Comparison of ENCODE assay signal across 15 cellular contexts in the genomic region with DNA sequence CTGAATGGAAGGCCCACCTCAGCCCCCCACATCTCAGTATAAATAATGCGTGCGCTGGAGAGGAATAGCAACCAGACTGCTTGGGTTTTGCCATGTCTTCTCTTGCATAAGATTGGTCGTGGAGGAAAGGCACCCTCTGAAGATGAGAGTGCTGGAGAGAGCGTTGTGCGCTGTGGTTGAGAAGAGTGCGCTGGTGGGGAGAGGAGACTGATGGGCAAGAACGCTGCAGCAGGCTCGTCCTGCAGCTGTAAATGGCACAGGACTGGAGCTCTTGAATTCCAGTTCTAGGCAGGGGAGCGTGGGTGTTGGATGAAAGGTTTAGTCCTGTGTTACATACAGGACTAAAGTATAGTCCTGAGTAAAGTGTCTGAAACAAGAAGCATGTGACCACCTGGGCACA. TPM values are rescaled to one million over a fixed set of nuclear protein-coding genes. Genes with fewer than 3 reads are reported as not detected.
DNase-seq lines count a peak whose midpoint lies in the region; ATAC-seq and TF ChIP-seq lines count a peak whose summit lies in the region.
"Had no signal": no experiment of that assay in that cellular context is flagged by ENCODE, and none has a peak within 500 bp of the region (broad histone marks: within the 10 kb centered on the region; RNA-seq: fewer than 3 reads in every experiment).

No MANE protein-coding gene starts in this region.

- H3K36me3 ChIP-seq in lower lobe of right lung (peaks cover 75% of the 10 kb centered on the region), sigmoid colon (peaks cover 0 to 27% (median 4%) of the 10 kb centered on the region in 4 donors)

- H3K9me3 ChIP-seq in lower lobe of right lung (no peaks in the 10 kb centered on the region), sigmoid colon (no peaks in the 10 kb centered on the region)

- H3K4me3 Mint-ChIP-seq in IgD-negative memory B cell = peak overlapping the region in 1 of 4 donors; percentile 70
- peak overlapping the region in 1 of 5 experiments; percentile 12 for H3K4me3 Mint-ChIP-seq in brain
- H3K4me3 Mint-ChIP-seq: activated naive CD8-positive, alpha-beta T cell treated with anti-CD3 and anti-CD28 coated beads, Interleukin-2, amount 50 U/mL, for 24 hours had no signal

- no peak for TF ChIP-seq POLR2A in sigmoid colon (IDR thresholded peaks at IDR 0.05)

- H3K9me3 Mint-ChIP-seq in IgD-negative memory B cell = no peaks in the 10 kb centered on the region
- H3K9me3 Mint-ChIP-seq in brain = peaks cover 11 to 20% (median 17%) of the 10 kb centered on the region in 5 experiments
- H3K9me3 Mint-ChIP-seq: activated naive CD8-positive, alpha-beta T cell treated with anti-CD3 and anti-CD28 coated beads, Interleukin-2, amount 50 U/mL, for 24 hours had no signal

- H3K27me3 ChIP-seq in lower lobe of right lung (ENCODE audit: low read depth) = no peaks in the 10 kb centered on the region
- no peaks in the 10 kb centered on the region for H3K27me3 ChIP-seq in sigmoid colon

- H3K4me1 Mint-ChIP-seq in IgD-negative memory B cell = peaks cover 18 to 32% (median 26%) of the 10 kb centered on the region in 3 donors
- H3K4me1 Mint-ChIP-seq in brain = peaks cover 15% of the 10 kb centered on the region
- H3K4me1 Mint-ChIP-seq: activated naive CD8-positive, alpha-beta T cell treated with anti-CD3 and anti-CD28 coated beads, Interleukin-2, amount 50 U/mL, for 24 hours had no signal

- H3K27ac Mint-ChIP-seq in IgD-negative memory B cell (peak overlapping the region in 2 of 3 donors; percentile 2 to 82), brain (peak overlapping the region in 3 of 5 experiments; percentile 2 to 62 (median 26))
- H3K27ac Mint-ChIP-seq: activated naive CD8-positive, alpha-beta T cell treated with anti-CD3 and anti-CD28 coated beads, Interleukin-2, amount 50 U/mL, for 24 hours had no signal

- ATAC-seq in lower lobe of right lung = no peak
- ATAC-seq: activated naive CD8-positive, alpha-beta T cell treated with anti-CD3 and anti-CD28 coated beads, Interleukin-2, amount 50 U/mL, for 24 hours; sciatic nerve had no signal

- no peak for TF ChIP-seq CTCF in brain (conservative IDR thresholded peaks at IDR 0.05)
- TF ChIP-seq CTCF in lower lobe of right lung (IDR thresholded peaks at IDR 0.05) = no peak
- TF ChIP-seq CTCF in sigmoid colon (IDR thresholded peaks at IDR 0.05) = no peak

- H3K27me3 Mint-ChIP-seq in IgD-negative memory B cell (no peaks in the 10 kb centered on the region), brain (peaks cover 2% of the 10 kb centered on the region)
- H3K27me3 Mint-ChIP-seq: activated naive CD8-positive, alpha-beta T cell treated with anti-CD3 and anti-CD28 coated beads, Interleukin-2, amount 50 U/mL, for 24 hours had no signal

- H3K36me3 Mint-ChIP-seq in IgD-negative memory B cell = peaks cover 21% of the 10 kb centered on the region
- H3K36me3 Mint-ChIP-seq in brain = peaks cover 91% of the 10 kb centered on the region

- peaks cover 37% of the 10 kb centered on the region for H3K4me1 ChIP-seq in lower lobe of right lung
- H3K4me1 ChIP-seq in sigmoid colon = peaks cover 0 to 76% (median 56%) of the 10 kb centered on the region in 4 donors

- WGBS in sigmoid colon, 2 donors = 84% methylated on average over 9 of the region's 9 CpGs

- TF ChIP-seq EP300 in sigmoid colon (IDR thresholded peaks at IDR 0.05) = no peak

- no peak for DNase-seq in lower lobe of right lung
- no peak for DNase-seq in sigmoid colon
- DNase-seq in NCI-H1105 treated with DMSO at 0.1 percent for 48 hours (lab: John Stamatoyannopoulos, UW) = no peak
- DNase-seq in kidney tubule cell (ENCODE audit: low spot score) = no peak
- DNase-seq in NCI-H128 (lab: John Stamatoyannopoulos, UW; ENCODE audit: unreplicated experiment) = no peak
- no peak for DNase-seq in GDM1 (lab: John Stamatoyannopoulos, UW)
- DNase-seq: activated naive CD8-positive, alpha-beta T cell treated with anti-CD3 and anti-CD28 coated beads, Interleukin-2, amount 50 U/mL, for 24 hours; cortex of kidney; NCI-H1105; NCI-H69; SHP77; stimulated activated naive CD4-positive, alpha-beta T cell had no signal

- H3K27ac ChIP-seq in lower lobe of right lung = peak overlapping the region; percentile 61
- H3K27ac ChIP-seq in sigmoid colon = peak overlapping the region; percentile 76 to 87 (median 86)

- H3K4me3 ChIP-seq in lower lobe of right lung (no peak overlapping the region), sigmoid colon (no peak overlapping the region)

- intact Hi-C loops in lower lobe of right lung (cut with DNase I) = no loop called here
- intact Hi-C loops in sigmoid colon (cut with DNase I) = loop anchor here (2.0 kb wide), 1 partner anchor 72 kb away; no protein-coding TSS in a partner anchor

RNA-seq across cellular contexts. Expression of gene RPRD1B, which starts 51.5 kb away (rescaled TPM):
- 4.0 TPM for polyA plus RNA-seq in IgD-negative memory B cell
- 24.2 TPM for polyA plus RNA-seq in brain (ENCODE audit: insufficient read depth, low read depth, low replicate concordance)
- total RNA-seq in lower lobe of right lung = 25.6 TPM
- total RNA-seq in sigmoid colon = 10 to 100 TPM; 27.2 to 31.9 (median 29.7) TPM
- 10 to 100 TPM; 10.2 to 17.0 (median 12.3) TPM for polyA plus RNA-seq in sigmoid colon

RNA-seq across cellular contexts. Expression of gene TTI1, which starts 51.8 kb away (rescaled TPM):
- polyA plus RNA-seq in IgD-negative memory B cell (14.4 TPM), brain (ENCODE audit: insufficient read depth, low read depth, low replicate concordance) (30.7 TPM), sigmoid colon (10 to 100 TPM in 1 of 3 donors, 1 to 10 TPM in 2; 2.4 to 11.3 (median 4.4) TPM)
- total RNA-seq in lower lobe of right lung (16.7 TPM), sigmoid colon (10 to 100 TPM in 3 of 4 donors, 1 to 10 TPM in 1; 9.6 to 11.7 (median 11.0) TPM)
